In the genomic region with DNA sequence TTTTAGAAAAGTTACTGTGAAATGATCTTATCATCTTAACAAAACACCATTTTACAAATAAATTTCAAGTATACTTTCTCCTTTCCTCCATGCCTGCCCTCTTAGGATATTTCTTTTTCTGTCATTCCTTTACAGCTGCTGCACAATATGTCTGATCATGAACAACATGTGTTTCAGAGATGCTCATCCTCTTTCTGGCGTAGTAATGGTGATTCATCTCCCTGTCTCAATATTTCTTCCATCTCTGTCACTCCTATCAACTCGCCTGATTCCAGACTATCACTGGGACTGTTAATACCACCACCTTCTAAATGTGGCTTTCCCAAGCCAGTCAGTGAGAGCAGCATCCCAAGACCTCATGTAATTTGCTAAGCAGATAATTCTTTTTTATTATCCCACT, we compare ENCODE assay signal across 21 cellular contexts.
DNase-seq lines count a peak whose midpoint lies in the region; TF ChIP-seq lines count a peak whose summit lies in the region.
"Had no signal": no experiment of that assay in that cellular context is flagged by ENCODE, and none has a peak within 500 bp of the region (broad histone marks: within the 10 kb centered on the region; RNA-seq: fewer than 3 reads in every experiment).

No MANE protein-coding gene starts in this region.

- no peaks in the 10 kb centered on the region for H3K79me2 ChIP-seq in hepatocyte

- H3K27me3 ChIP-seq in hepatocyte, result no peaks in the 10 kb centered on the region
- H3K27me3 ChIP-seq: MG63 had no signal

- 88% methylated on average over 2 of the region's 2 CpGs for WGBS in hepatocyte (ENCODE audit: low lambda C conversion rate, missing lambda C conversion rate)

- H2AFZ ChIP-seq in hepatocyte, result no peak overlapping the region
- H2AFZ ChIP-seq: GM23338, PC-9 had no signal

- H3K4me3 ChIP-seq in hepatocyte, result no peak overlapping the region
- H3K4me3 ChIP-seq: GM23338, MG63, PC-9 had no signal

- no peaks in the 10 kb centered on the region for H4K20me1 ChIP-seq in hepatocyte (ENCODE audit: insufficient read depth, poor library complexity, severe bottlenecking)

- H3K27ac ChIP-seq in hepatocyte, result no peak overlapping the region
- H3K27ac ChIP-seq: PC-9, RWPE1 had no signal

- no peaks in the 10 kb centered on the region for H3K9me3 ChIP-seq in hepatocyte (ENCODE audit: low read depth)
- H3K9me3 ChIP-seq: MG63 had no signal

- no peak for TF ChIP-seq CTCF in hepatocyte (IDR thresholded peaks at IDR 0.05; ENCODE audit: poor library complexity)

- no peaks in the 10 kb centered on the region for H3K4me1 ChIP-seq in hepatocyte (ENCODE audit: insufficient read depth)

- DNase-seq in HCEC 1CT (peak; percentile 19), amniotic epithelial cell (ENCODE audit: low read depth) (peak; percentile 28), myocyte (ENCODE audit: low read depth) (peak; percentile 42), hepatocyte (ENCODE audit: low spot score) (no peak), putamen (ENCODE audit: low spot score) (no peak), SIG-M5 (lab: John Stamatoyannopoulos, UW) (no peak)
- DNase-seq in stimulated activated CD4-positive, alpha-beta T cell treated with anti-CD3 and anti-CD28 coated beads, Interleukin-4, amount 100 ng/mL, for 4 hours, result no peak
- DNase-seq: CD4-positive, CD25-positive, alpha-beta regulatory T cell; DMS153; H9; HFFc6; KBM-7; MG63; NCI-H1694; NCI-H2029 treated with DMSO at 0.1 percent for 48 hours; NCI-H2227 treated with DMSO at 0.1 percent for 48 hours; NCI-H526 treated with DMSO at 0.1 percent for 48 hours; PC-9; SHP77 had no signal

- H3K9me2 ChIP-seq in hepatocyte (replicated peaks; ENCODE audit: insufficient read depth), result no peaks in the 10 kb centered on the region

- no peaks in the 10 kb centered on the region for H3K36me3 ChIP-seq in hepatocyte (replicated peaks; ENCODE audit: insufficient read depth, low read depth)
- H3K36me3 ChIP-seq: MG63 had no signal

- H3K4me2 ChIP-seq in hepatocyte, result no peak overlapping the region
- H3K4me2 ChIP-seq: GM23338, PC-9 had no signal

Comparison
In these comparisons a context has a peak if more than half of its experiments do, and no peak if none do; other contexts are left out.
1. DNase-seq: peak in HCEC 1CT (single experiment), amniotic epithelial cell (single experiment) and myocyte (single experiment); none in stimulated activated CD4-positive, alpha-beta T cell treated with anti-CD3 and anti-CD28 coated beads, Interleukin-4, amount 100 ng/mL, for 4 hours (0 of 2), hepatocyte (single experiment), putamen (single experiment) and SIG-M5 (single experiment).